2 cellular contexts compared by ENCODE assay signal in the genomic region with DNA sequence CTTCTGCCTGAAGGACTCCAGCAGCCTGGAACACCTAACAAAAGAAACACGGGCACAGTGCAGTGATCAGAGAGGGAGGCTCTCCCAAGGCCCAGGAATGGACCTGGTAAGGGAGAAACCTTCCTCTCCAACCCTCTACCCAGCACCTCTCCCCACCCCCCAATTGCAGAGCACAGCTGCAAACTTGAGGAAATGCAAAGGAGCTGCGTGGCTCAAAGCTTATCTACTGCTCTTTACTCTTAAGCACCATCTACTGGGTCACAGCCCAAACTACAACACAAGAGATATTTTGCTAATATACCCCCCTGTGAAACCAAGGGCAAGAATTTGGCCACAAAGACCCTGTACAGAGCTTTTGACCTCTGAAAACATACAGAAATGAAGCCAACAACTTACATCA.
TF ChIP-seq lines count a peak whose summit lies in the region.

No MANE protein-coding gene starts in this region.

TF ChIP-seq in SK-N-SH, 30 proteins besides CTCF, POLR2A, EP300 and RAD21 (continued from another document):
- TF ChIP-seq, protein P1, sequence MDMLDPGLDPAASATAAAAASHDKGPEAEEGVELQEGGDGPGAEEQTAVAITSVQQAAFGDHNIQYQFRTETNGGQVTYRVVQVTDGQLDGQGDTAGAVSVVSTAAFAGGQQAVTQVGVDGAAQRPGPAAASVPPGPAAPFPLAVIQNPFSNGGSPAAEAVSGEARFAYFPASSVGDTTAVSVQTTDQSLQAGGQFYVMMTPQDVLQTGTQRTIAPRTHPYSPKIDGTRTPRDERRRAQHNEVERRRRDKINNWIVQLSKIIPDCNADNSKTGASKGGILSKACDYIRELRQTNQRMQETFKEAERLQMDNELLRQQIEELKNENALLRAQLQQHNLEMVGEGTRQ (IDR thresholded peaks at IDR 0.05; ENCODE audit: borderline replicate concordance, low read depth, low read length): no peak
- no peak for TF ChIP-seq RFX5 (IDR thresholded peaks at IDR 0.05; ENCODE audit: low read length)
- TF ChIP-seq POLR2AphosphoS5 (IDR thresholded peaks at IDR 0.05; ENCODE audit: low read depth, low read length): no peak
- TF ChIP-seq, protein P2, sequence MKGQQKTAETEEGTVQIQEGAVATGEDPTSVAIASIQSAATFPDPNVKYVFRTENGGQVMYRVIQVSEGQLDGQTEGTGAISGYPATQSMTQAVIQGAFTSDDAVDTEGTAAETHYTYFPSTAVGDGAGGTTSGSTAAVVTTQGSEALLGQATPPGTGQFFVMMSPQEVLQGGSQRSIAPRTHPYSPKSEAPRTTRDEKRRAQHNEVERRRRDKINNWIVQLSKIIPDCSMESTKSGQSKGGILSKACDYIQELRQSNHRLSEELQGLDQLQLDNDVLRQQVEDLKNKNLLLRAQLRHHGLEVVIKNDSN (IDR thresholded peaks at IDR 0.05; ENCODE audit: borderline replicate concordance, low read depth): no peak
- no peak for TF ChIP-seq NRF1 (IDR thresholded peaks at IDR 0.05; ENCODE audit: low read depth, low read length)
- no peak for TF ChIP-seq RCOR1 (IDR thresholded peaks at IDR 0.05; ENCODE audit: low read length)
- no peak for TF ChIP-seq GATA2 (CRISPR knock-in tag; IDR thresholded peaks at IDR 0.05)
- TF ChIP-seq, protein P3, sequence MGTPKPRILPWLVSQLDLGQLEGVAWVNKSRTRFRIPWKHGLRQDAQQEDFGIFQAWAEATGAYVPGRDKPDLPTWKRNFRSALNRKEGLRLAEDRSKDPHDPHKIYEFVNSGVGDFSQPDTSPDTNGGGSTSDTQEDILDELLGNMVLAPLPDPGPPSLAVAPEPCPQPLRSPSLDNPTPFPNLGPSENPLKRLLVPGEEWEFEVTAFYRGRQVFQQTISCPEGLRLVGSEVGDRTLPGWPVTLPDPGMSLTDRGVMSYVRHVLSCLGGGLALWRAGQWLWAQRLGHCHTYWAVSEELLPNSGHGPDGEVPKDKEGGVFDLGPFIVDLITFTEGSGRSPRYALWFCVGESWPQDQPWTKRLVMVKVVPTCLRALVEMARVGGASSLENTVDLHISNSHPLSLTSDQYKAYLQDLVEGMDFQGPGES (IDR thresholded peaks at IDR 0.05; ENCODE audit: low read depth, low read length): no peak
- no peak for TF ChIP-seq EZH2phosphoT487 (IDR thresholded peaks at IDR 0.05; ENCODE audit: borderline replicate concordance, low read depth)
- no peak for TF ChIP-seq ELF1 (IDR thresholded peaks at IDR 0.05)
- no peak for TF ChIP-seq YY1 (IDR thresholded peaks at IDR 0.05; ENCODE audit: low read depth)

TF ChIP-seq in SK-N-SH treated with all-trans-retinoic acid at 6 μM for 48 hours, 23 proteins besides CTCF, POLR2A, EP300 and RAD21 (continued from another document):
- TF ChIP-seq, protein P4, sequence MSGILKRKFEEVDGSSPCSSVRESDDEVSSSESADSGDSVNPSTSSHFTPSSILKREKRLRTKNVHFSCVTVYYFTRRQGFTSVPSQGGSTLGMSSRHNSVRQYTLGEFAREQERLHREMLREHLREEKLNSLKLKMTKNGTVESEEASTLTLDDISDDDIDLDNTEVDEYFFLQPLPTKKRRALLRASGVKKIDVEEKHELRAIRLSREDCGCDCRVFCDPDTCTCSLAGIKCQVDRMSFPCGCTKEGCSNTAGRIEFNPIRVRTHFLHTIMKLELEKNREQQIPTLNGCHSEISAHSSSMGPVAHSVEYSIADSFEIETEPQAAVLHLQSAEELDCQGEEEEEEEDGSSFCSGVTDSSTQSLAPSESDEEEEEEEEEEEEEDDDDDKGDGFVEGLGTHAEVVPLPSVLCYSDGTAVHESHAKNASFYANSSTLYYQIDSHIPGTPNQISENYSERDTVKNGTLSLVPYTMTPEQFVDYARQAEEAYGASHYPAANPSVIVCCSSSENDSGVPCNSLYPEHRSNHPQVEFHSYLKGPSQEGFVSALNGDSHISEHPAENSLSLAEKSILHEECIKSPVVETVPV (CRISPR knock-in tag; IDR thresholded peaks at IDR 0.05): no peak
- no peak for TF ChIP-seq SNAI2 (CRISPR knock-in tag; IDR thresholded peaks at IDR 0.05)
- TF ChIP-seq ARNTL (CRISPR knock-in tag; IDR thresholded peaks at IDR 0.05; ENCODE audit: borderline replicate concordance, low read depth): no peak
- no peak for TF ChIP-seq ZC3H10 (CRISPR knock-in tag; IDR thresholded peaks at IDR 0.05)
- no peak for TF ChIP-seq TOX (CRISPR knock-in tag; IDR thresholded peaks at IDR 0.05; ENCODE audit: borderline replicate concordance)
- no peak for TF ChIP-seq OSR1 (CRISPR knock-in tag; IDR thresholded peaks at IDR 0.05)
- TF ChIP-seq ZNF565 (CRISPR knock-in tag; conservative IDR thresholded peaks at IDR 0.05; ENCODE audit: low read depth): no peak
- TF ChIP-seq, protein P5, sequence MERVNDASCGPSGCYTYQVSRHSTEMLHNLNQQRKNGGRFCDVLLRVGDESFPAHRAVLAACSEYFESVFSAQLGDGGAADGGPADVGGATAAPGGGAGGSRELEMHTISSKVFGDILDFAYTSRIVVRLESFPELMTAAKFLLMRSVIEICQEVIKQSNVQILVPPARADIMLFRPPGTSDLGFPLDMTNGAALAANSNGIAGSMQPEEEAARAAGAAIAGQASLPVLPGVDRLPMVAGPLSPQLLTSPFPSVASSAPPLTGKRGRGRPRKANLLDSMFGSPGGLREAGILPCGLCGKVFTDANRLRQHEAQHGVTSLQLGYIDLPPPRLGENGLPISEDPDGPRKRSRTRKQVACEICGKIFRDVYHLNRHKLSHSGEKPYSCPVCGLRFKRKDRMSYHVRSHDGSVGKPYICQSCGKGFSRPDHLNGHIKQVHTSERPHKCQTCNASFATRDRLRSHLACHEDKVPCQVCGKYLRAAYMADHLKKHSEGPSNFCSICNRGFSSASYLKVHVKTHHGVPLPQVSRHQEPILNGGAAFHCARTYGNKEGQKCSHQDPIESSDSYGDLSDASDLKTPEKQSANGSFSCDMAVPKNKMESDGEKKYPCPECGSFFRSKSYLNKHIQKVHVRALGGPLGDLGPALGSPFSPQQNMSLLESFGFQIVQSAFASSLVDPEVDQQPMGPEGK (CRISPR knock-in tag; IDR thresholded peaks at IDR 0.05; ENCODE audit: borderline replicate concordance): no peak
- no peak for TF ChIP-seq ZNF70 (CRISPR knock-in tag; IDR thresholded peaks at IDR 0.05)
- TF ChIP-seq PPARA (CRISPR knock-in tag; IDR thresholded peaks at IDR 0.05; ENCODE audit: borderline replicate concordance): no peak
- TF ChIP-seq, protein P6, sequence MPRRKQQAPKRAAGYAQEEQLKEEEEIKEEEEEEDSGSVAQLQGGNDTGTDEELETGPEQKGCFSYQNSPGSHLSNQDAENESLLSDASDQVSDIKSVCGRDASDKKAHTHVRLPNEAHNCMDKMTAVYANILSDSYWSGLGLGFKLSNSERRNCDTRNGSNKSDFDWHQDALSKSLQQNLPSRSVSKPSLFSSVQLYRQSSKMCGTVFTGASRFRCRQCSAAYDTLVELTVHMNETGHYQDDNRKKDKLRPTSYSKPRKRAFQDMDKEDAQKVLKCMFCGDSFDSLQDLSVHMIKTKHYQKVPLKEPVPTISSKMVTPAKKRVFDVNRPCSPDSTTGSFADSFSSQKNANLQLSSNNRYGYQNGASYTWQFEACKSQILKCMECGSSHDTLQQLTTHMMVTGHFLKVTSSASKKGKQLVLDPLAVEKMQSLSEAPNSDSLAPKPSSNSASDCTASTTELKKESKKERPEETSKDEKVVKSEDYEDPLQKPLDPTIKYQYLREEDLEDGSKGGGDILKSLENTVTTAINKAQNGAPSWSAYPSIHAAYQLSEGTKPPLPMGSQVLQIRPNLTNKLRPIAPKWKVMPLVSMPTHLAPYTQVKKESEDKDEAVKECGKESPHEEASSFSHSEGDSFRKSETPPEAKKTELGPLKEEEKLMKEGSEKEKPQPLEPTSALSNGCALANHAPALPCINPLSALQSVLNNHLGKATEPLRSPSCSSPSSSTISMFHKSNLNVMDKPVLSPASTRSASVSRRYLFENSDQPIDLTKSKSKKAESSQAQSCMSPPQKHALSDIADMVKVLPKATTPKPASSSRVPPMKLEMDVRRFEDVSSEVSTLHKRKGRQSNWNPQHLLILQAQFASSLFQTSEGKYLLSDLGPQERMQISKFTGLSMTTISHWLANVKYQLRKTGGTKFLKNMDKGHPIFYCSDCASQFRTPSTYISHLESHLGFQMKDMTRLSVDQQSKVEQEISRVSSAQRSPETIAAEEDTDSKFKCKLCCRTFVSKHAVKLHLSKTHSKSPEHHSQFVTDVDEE (CRISPR knock-in tag; IDR thresholded peaks at IDR 0.05): no peak
- no peak for TF ChIP-seq CSDC2 (CRISPR knock-in tag; IDR thresholded peaks at IDR 0.05)
- TF ChIP-seq TCF4 (CRISPR knock-in tag; IDR thresholded peaks at IDR 0.05; ENCODE audit: borderline replicate concordance): no peak
- TF ChIP-seq RARB (CRISPR knock-in tag; IDR thresholded peaks at IDR 0.05): no peak
- no peak for TF ChIP-seq ZNF8 (CRISPR knock-in tag; IDR thresholded peaks at IDR 0.05)
- TF ChIP-seq ISL1 (CRISPR knock-in tag; IDR thresholded peaks at IDR 0.05): no peak
